24 cellular contexts compared by ENCODE assay signal in the genomic region with DNA sequence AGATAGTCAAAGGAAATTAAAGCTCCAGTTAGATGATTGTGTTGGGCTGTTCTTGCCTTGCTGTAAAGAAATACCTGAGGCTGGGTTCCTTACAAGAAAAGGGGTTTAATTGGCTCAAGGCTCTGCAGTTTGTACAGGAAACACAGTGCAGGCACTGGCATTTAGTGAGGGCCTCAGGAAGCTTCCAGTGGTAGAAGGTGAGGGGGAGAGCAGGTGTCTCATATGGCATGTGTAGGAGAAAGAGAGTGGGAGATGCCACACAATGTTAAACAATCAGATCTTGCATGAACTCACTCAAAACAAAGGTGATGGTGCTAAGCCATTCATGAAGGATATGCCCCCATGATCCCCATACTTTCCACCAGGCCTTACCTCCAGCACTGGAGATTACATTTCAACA.
"Had no signal": no experiment of that assay in that cellular context is flagged by ENCODE, and none has a peak within 500 bp of the region (broad histone marks: within the 10 kb centered on the region; RNA-seq: fewer than 3 reads in every experiment).

No MANE protein-coding gene starts in this region.

- H3K27me3 Mint-ChIP-seq: naive B cell had no signal

- H3K4me3 Mint-ChIP-seq: mesothelial cell of epicardium, naive B cell had no signal

- H3K4me3 ChIP-seq: coronary artery, dorsolateral prefrontal cortex, esophagus muscularis mucosa, gastroesophageal sphincter, heart right ventricle, left lung, lower lobe of right lung, mucosa of descending colon had no signal

- H3K27ac Mint-ChIP-seq: mesothelial cell of epicardium, naive B cell had no signal

- FAIRE-seq: colon, endothelial cell of umbilical vein, frontal cortex, islet of Langerhans, keratinocyte had no signal

- H3K36me3 Mint-ChIP-seq: mesothelial cell of epicardium, naive B cell had no signal

- H3K4me1 Mint-ChIP-seq: mesothelial cell of epicardium, naive B cell had no signal

- H3K27me3 ChIP-seq: esophagus muscularis mucosa, foreskin keratinocyte, gastroesophageal sphincter, heart right ventricle, left lung had no signal

- H3K4me1 ChIP-seq: esophagus muscularis mucosa, foreskin keratinocyte, gastroesophageal sphincter, heart right ventricle, left lung, lower lobe of right lung had no signal

- DNase-seq: dermis blood vessel endothelial cell; dorsolateral prefrontal cortex; effector CD4-positive, alpha-beta T cell; effector memory CD4-positive, alpha-beta T cell; foreskin keratinocyte; head of caudate nucleus; heart right ventricle; hypothalamus; left cardiac atrium; left ventricle myocardium superior; lower lobe of right lung; mesenchymal stem cell; mucosa of descending colon; naive B cell had no signal

- H3K27ac ChIP-seq: coronary artery, dorsolateral prefrontal cortex, esophagus muscularis mucosa, foreskin keratinocyte, gastroesophageal sphincter, heart right ventricle, left lung, lower lobe of right lung had no signal

- H3K36me3 ChIP-seq: esophagus muscularis mucosa, gastroesophageal sphincter, heart right ventricle, left lung, lower lobe of right lung had no signal

- ATAC-seq: foreskin keratinocyte, gastroesophageal sphincter, heart right ventricle, left cardiac atrium, left lung, left ventricle myocardium superior, lower lobe of right lung, mucosa of descending colon had no signal
